In the genomic region with DNA sequence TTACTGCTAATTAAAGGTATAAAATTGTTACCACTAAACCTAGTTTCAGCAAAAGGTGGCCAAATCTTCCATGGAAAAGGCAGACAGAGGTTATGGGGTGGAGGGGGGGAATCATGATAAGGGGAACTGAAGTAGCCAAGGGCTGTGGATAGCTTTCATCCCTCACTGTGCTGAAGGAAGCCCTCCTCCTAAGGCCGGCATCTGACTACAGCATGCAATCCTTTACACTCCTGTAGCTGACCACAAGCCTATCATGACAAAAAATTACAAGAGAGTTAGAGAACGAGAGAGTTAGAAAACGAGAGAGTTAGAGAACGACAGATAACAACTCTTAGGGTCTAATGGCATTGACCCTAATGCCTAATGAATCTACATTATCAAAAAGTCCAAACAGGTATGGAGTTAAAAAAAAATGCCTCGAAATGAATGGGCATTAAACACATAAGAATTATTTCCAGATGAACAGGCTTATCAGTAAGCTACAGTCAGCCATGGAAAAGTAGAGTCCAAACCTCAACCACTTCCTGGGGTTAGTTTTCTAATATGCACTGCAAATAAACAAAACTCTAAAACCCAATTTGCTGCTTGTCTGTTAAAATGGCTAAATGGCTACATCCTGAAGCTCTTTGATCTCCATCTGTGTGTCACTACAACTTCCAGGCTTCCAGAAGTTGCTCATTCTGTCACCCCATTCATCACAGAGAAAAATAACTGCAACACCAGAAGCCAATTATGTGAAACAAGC, we compare ENCODE assay signal across 20 cellular contexts. TPM values are rescaled to one million over a fixed set of nuclear protein-coding genes. Genes with fewer than 3 reads are reported as not detected.
DNase-seq lines count a peak whose midpoint lies in the region; ATAC-seq, FAIRE-seq and TF ChIP-seq lines count a peak whose summit lies in the region.
"Had no signal": no experiment of that assay in that cellular context is flagged by ENCODE, and none has a peak within 500 bp of the region (broad histone marks: within the 10 kb centered on the region; RNA-seq: fewer than 3 reads in every experiment).

No MANE protein-coding gene starts in this region.

- H3K27ac ChIP-seq in SJSA1: peak overlapping the region; percentile 13; the same call in 1 of the 2 replicates
- H3K27ac ChIP-seq in astrocyte (ENCODE audit: low read depth, low read length): peak overlapping the region; percentile 6
- H3K27ac ChIP-seq in uterus: no peak overlapping the region
- H3K27ac ChIP-seq: brain microvascular endothelial cell, lower lobe of right lung had no signal

- H3K4me1 ChIP-seq in SJSA1 (replicated peaks): peaks cover 43% of the 10 kb centered on the region
- H3K4me1 ChIP-seq in astrocyte (ENCODE audit: insufficient read depth, low read length): peaks cover 23% of the 10 kb centered on the region
- no peaks in the 10 kb centered on the region for H3K4me1 ChIP-seq in uterus
- H3K4me1 ChIP-seq: lower lobe of right lung had no signal

- H3K4me3 ChIP-seq in SJSA1 (no peak overlapping the region), astrocyte (ENCODE audit: insufficient read depth, low read depth, low read length) (no peak overlapping the region), uterus (no peak overlapping the region)
- H3K4me3 ChIP-seq: lower lobe of right lung had no signal

- FAIRE-seq in astrocyte (lab: Jason Lieb, UNC): no peak
- FAIRE-seq: D721Med, GM18507, HTR-8/SVneo had no signal

- H3K4me1 Mint-ChIP-seq in activated CD8-positive, alpha-beta memory T cell treated with anti-CD3 and anti-CD28 coated beads, Interleukin-2, amount 10 ng/mL, durations not matched to agents 7 days and 5 days: peaks cover 23% of the 10 kb centered on the region
- peaks cover 17% of the 10 kb centered on the region for H3K4me1 Mint-ChIP-seq in astrocyte (ENCODE audit: low read depth, unreplicated experiment)
- peaks cover 26 to 32% of the 10 kb centered on the region in 2 donors for H3K4me1 Mint-ChIP-seq in natural killer cell
- H3K4me1 Mint-ChIP-seq: activated B cell treated with CpG ODN at 0.5 μM for 24 hours had no signal

- H3K4me3 Mint-ChIP-seq in activated CD8-positive, alpha-beta memory T cell treated with anti-CD3 and anti-CD28 coated beads, Interleukin-2, amount 10 ng/mL, durations not matched to agents 7 days and 5 days: no peak overlapping the region
- H3K4me3 Mint-ChIP-seq in astrocyte (ENCODE audit: unreplicated experiment) (no peak overlapping the region), natural killer cell (no peak overlapping the region)
- H3K4me3 Mint-ChIP-seq: activated B cell treated with CpG ODN at 0.5 μM for 24 hours, neural crest cell had no signal

- peaks cover 49% of the 10 kb centered on the region for H3K36me3 Mint-ChIP-seq in activated CD8-positive, alpha-beta memory T cell treated with anti-CD3 and anti-CD28 coated beads, Interleukin-2, amount 10 ng/mL, durations not matched to agents 7 days and 5 days
- H3K36me3 Mint-ChIP-seq in astrocyte (ENCODE audit: low read depth, unreplicated experiment) (peaks cover 23% of the 10 kb centered on the region), natural killer cell (peaks cover 25% of the 10 kb centered on the region)

- H3K27me3 ChIP-seq in SJSA1 (replicated peaks) (no peaks in the 10 kb centered on the region), astrocyte (ENCODE audit: insufficient read depth, low read length) (no peaks in the 10 kb centered on the region), uterus (no peaks in the 10 kb centered on the region)
- H3K27me3 ChIP-seq: brain microvascular endothelial cell had no signal

- intact Hi-C loops in natural killer cell (cut with micrococcal nuclease): no loop called here
- intact Hi-C loops in uterus (cut with DNase I; ENCODE audit: low total_unique reads): no loop called here

- ATAC-seq in activated CD8-positive, alpha-beta memory T cell treated with anti-CD3 and anti-CD28 coated beads, Interleukin-2, amount 10 ng/mL, durations not matched to agents 7 days and 5 days: no peak
- no peak for ATAC-seq in natural killer cell
- ATAC-seq in HG03442 (IDR thresholded peaks at IDR 0.05; ENCODE audit: unreplicated experiment): no peak
- ATAC-seq: lower lobe of right lung, SK-N-SH treated with all-trans-retinoic acid at 6 μM for 48 hours had no signal

- peaks cover 26% of the 10 kb centered on the region for H4K20me1 ChIP-seq in astrocyte (ENCODE audit: insufficient read depth, low read length)

- H3K27me3 Mint-ChIP-seq in activated CD8-positive, alpha-beta memory T cell treated with anti-CD3 and anti-CD28 coated beads, Interleukin-2, amount 10 ng/mL, durations not matched to agents 7 days and 5 days: no peaks in the 10 kb centered on the region
- H3K27me3 Mint-ChIP-seq in astrocyte (ENCODE audit: low read depth, unreplicated experiment) (no peaks in the 10 kb centered on the region), natural killer cell (ENCODE audit: low read depth in 2 of 2) (no peaks in the 10 kb centered on the region)
- H3K27me3 Mint-ChIP-seq: activated B cell treated with CpG ODN at 0.5 μM for 24 hours had no signal

- no peaks in the 10 kb centered on the region for H3K9me3 Mint-ChIP-seq in activated CD8-positive, alpha-beta memory T cell treated with anti-CD3 and anti-CD28 coated beads, Interleukin-2, amount 10 ng/mL, durations not matched to agents 7 days and 5 days (ENCODE audit: low read depth)
- H3K9me3 Mint-ChIP-seq in astrocyte (ENCODE audit: unreplicated experiment) (no peaks in the 10 kb centered on the region), natural killer cell (no peaks in the 10 kb centered on the region)
- H3K9me3 Mint-ChIP-seq: activated B cell treated with CpG ODN at 0.5 μM for 24 hours, neural crest cell had no signal

- H3K9me3 ChIP-seq in SJSA1 (replicated peaks): no peaks in the 10 kb centered on the region
- H3K9me3 ChIP-seq in astrocyte (ENCODE audit: insufficient read depth, low read depth, low read length): no peaks in the 10 kb centered on the region
- H3K9me3 ChIP-seq in uterus: no peaks in the 10 kb centered on the region
- H3K9me3 ChIP-seq: lower lobe of right lung had no signal

- CTCF ChIA-PET in activated CD8-positive, alpha-beta memory T cell treated with anti-CD3 and anti-CD28 coated beads, Interleukin-2, amount 10 ng/mL, durations not matched to agents 7 days and 5 days (lab: Charles Lee): interaction anchor here (1.1 kb wide), 1 partner anchor 8 kb away, joined by 3 read pairs; no protein-coding TSS in a partner anchor

- no peak overlapping the region for H3K9ac ChIP-seq in astrocyte (ENCODE audit: low read length)

- peak overlapping the region; percentile 70 for H3K27ac Mint-ChIP-seq in activated CD8-positive, alpha-beta memory T cell treated with anti-CD3 and anti-CD28 coated beads, Interleukin-2, amount 10 ng/mL, durations not matched to agents 7 days and 5 days
- no peak overlapping the region for H3K27ac Mint-ChIP-seq in astrocyte (ENCODE audit: unreplicated experiment)
- H3K27ac Mint-ChIP-seq in natural killer cell: peak overlapping the region; percentile 55 to 64
- H3K27ac Mint-ChIP-seq: activated B cell treated with CpG ODN at 0.5 μM for 24 hours had no signal

- H2AFZ ChIP-seq in astrocyte (ENCODE audit: low read depth, low read length): no peak overlapping the region

- H3K36me3 ChIP-seq in SJSA1 (peaks cover 62% of the 10 kb centered on the region), astrocyte (ENCODE audit: insufficient read depth, low read length) (peaks cover 23% of the 10 kb centered on the region), uterus (no peaks in the 10 kb centered on the region)

- peaks cover 3% of the 10 kb centered on the region for H3K79me2 ChIP-seq in astrocyte (ENCODE audit: insufficient read depth, low read length)

- peak overlapping the region; percentile 18 for H3K4me2 ChIP-seq in astrocyte (ENCODE audit: low read length)

- in situ Hi-C loops in ACHN (cut with HindIII; ENCODE audit: low pct_ligation_motif_present, low pct_unique_long_range_greater_than_20kb, low sequenced_read_pairs): no loop called here

- TF ChIP-seq CTCF in astrocyte (IDR thresholded peaks at IDR 0.05; ENCODE audit: insufficient read depth, low read depth, low read length): no peak
- TF ChIP-seq CTCF in natural killer cell (IDR thresholded peaks at IDR 0.05): no peak
- no peak for TF ChIP-seq CTCF in uterus (IDR thresholded peaks at IDR 0.05)

- TF ChIP-seq POLR2A in uterus (IDR thresholded peaks at IDR 0.05): no peak

- DNase-seq in activated CD8-positive, alpha-beta memory T cell treated with anti-CD3 and anti-CD28 coated beads, Interleukin-2, amount 10 ng/mL, durations not matched to agents 7 days and 5 days: no peak
- DNase-seq in activated CD8-positive, alpha-beta memory T cell treated with anti-CD3 and anti-CD28 coated beads, Interleukin-2, amount 50 U/mL, for 4 hours: no peak
- peak in 1 of 2 experiments; percentile 46 for DNase-seq in SJSA1 (ENCODE audit: low read depth in 1 of 2, low spot score in 2 of 2)
- DNase-seq in astrocyte (ENCODE audit: low read depth): peak; percentile 78
- no peak for DNase-seq in natural killer cell
- DNase-seq in uterus: no peak
- no peak for DNase-seq in ACHN
- DNase-seq: activated B cell treated with CpG ODN at 0.5 μM for 24 hours; brain microvascular endothelial cell; effector CD8-positive, alpha-beta T cell; lower lobe of right lung; NCI-H1930; NCI-H524 treated with DMSO at 0.1 percent for 48 hours; retina had no signal

RNA-seq across cellular contexts. Expression of a gene that starts 29.7 kb away (rescaled TPM):
- 10 to 100 TPM; 11.4 to 16.9 TPM for total RNA-seq in activated CD8-positive, alpha-beta memory T cell treated with anti-CD3 and anti-CD28 coated beads, Interleukin-2, amount 10 ng/mL, durations not matched to agents 7 days and 5 days
- total RNA-seq in SJSA1 (2014; rRNA removed; shearing (Covaris generic)): 91.2 and 94.6 TPM in 2 replicates
- total RNA-seq in astrocyte: 64.3 and 69.1 TPM in 2 replicates
- total RNA-seq in natural killer cell: 1 to 10 TPM; 5.0 to 9.1 (median 5.3) TPM
- total RNA-seq in uterus: 10 to 100 TPM; 10.4 to 70.0 (median 32.6) TPM

Comparison
In these comparisons a context has a peak if more than half of its experiments do, and no peak if none do; other contexts are left out.
1. H3K27ac ChIP-seq: peak in SJSA1 (single experiment) and astrocyte (single experiment); none in uterus (0 of 2).